Comparison of ENCODE assay signal across 13 cellular contexts in genomic region chr12:77166711-77167110, GRCh38.
"Had no signal": no experiment of that assay in that cellular context is flagged by ENCODE, and none has a peak within 500 bp of the region (broad histone marks: within the 10 kb centered on the region; RNA-seq: fewer than 3 reads in every experiment).

No MANE protein-coding gene starts in this region.

- H3K27ac ChIP-seq: psoas muscle, suprapubic skin, upper lobe of right lung had no signal

- ATAC-seq: effector memory CD8-positive, alpha-beta T cell; psoas muscle; sciatic nerve; upper lobe of right lung; WTC11 had no signal

- H3K9me3 ChIP-seq: psoas muscle, suprapubic skin, upper lobe of right lung had no signal

- H3K4me3 ChIP-seq: psoas muscle, suprapubic skin, upper lobe of right lung had no signal

- H3K36me3 ChIP-seq: suprapubic skin, upper lobe of right lung had no signal

- DNase-seq: activated CD4-positive, alpha-beta T cell treated with anti-CD3 and anti-CD28 coated beads, Interleukin-2, amount 10 ng/mL, durations not matched to agents 24 days and 14 days; amniotic stem cell; cerebellar nuclear complex; effector memory CD8-positive, alpha-beta T cell; head of caudate nucleus; mammary epithelial cell; psoas muscle; stimulated activated CD4-positive, alpha-beta T cell treated with anti-CD3 and anti-CD28 coated beads, Interleukin-12 subunit alpha, Interleukin-12 subunit beta, amount 100 ng/mL, for 4 hours; stimulated activated naive CD4-positive, alpha-beta T cell; upper lobe of right lung had no signal

- H3K4me1 ChIP-seq: psoas muscle, suprapubic skin, upper lobe of right lung had no signal

- H3K27me3 ChIP-seq: suprapubic skin, upper lobe of right lung had no signal
